ENCODE assay signal across 23 cellular contexts in genomic region chr18:32566960-32567359, GRCh38.
DNase-seq lines count a peak whose midpoint lies in the region; ATAC-seq and TF ChIP-seq lines count a peak whose summit lies in the region.
"Had no signal": no experiment of that assay in that cellular context is flagged by ENCODE, and none has a peak within 500 bp of the region (broad histone marks: within the 10 kb centered on the region; RNA-seq: fewer than 3 reads in every experiment).

No MANE protein-coding gene starts in this region.

- intact Hi-C loops in colonic mucosa (cut with DNase I) (no loop called here), esophagus muscularis mucosa (cut with DNase I) (no loop called here), mucosa of descending colon (cut with DNase I, micrococcal nuclease) (no loop called here)

- DNase-seq in colonic mucosa = peak; percentile 22
- DNase-seq in esophagus muscularis mucosa (ENCODE audit: extremely low spot score) = peak; percentile 34
- DNase-seq in mucosa of descending colon = no peak
- DNase-seq in activated CD8-positive, alpha-beta memory T cell treated with anti-CD3 and anti-CD28 coated beads for 24 hours = no peak
- no peak for DNase-seq in NCI-H226
- DNase-seq: 8988T; ACHN; BE2C; C1 segment of cervical spinal cord; CD4-positive, alpha-beta memory T cell; CD4-positive, CD25-positive, alpha-beta regulatory T cell; CD8-positive, alpha-beta memory T cell; COR-L47; DMS 273 treated with DMSO at 0.1 percent for 48 hours; DMS153; DMS53; DMS79; DND-41; EL; GDM1 had no signal

- H3K9me3 ChIP-seq in colonic mucosa (no peaks in the 10 kb centered on the region), esophagus muscularis mucosa (no peaks in the 10 kb centered on the region), mucosa of descending colon (no peaks in the 10 kb centered on the region)
- H3K9me3 ChIP-seq: BE2C, BLaER1 had no signal

- H3K36me3 ChIP-seq in colonic mucosa (no peaks in the 10 kb centered on the region), esophagus muscularis mucosa (no peaks in the 10 kb centered on the region), mucosa of descending colon (ENCODE audit: low read depth) (no peaks in the 10 kb centered on the region)
- H3K36me3 ChIP-seq: BE2C, BLaER1 had no signal

- H3K9ac ChIP-seq in colonic mucosa (ENCODE audit: low read depth in 2 of 2, low read length in 2 of 2) = no peak overlapping the region
- H3K9ac ChIP-seq: BLaER1 had no signal

- 56% methylated on average over 3 of the region's 3 CpGs for WGBS in esophagus muscularis mucosa

- H3K27me3 ChIP-seq in colonic mucosa (no peaks in the 10 kb centered on the region), esophagus muscularis mucosa (no peaks in the 10 kb centered on the region)
- H3K27me3 ChIP-seq: BE2C, BLaER1 had no signal

- H3K4me1 ChIP-seq in colonic mucosa = no peaks in the 10 kb centered on the region
- no peaks in the 10 kb centered on the region for H3K4me1 ChIP-seq in esophagus muscularis mucosa
- H3K4me1 ChIP-seq in mucosa of descending colon (ENCODE audit: low read depth) = no peaks in the 10 kb centered on the region
- H3K4me1 ChIP-seq: BE2C, BLaER1 had no signal

- peak; percentile 50 for ATAC-seq in mucosa of descending colon
- no peak for ATAC-seq in GM18505 (IDR thresholded peaks at IDR 0.05; ENCODE audit: unreplicated experiment)
- ATAC-seq: GM12878 had no signal

- H3K27ac ChIP-seq in colonic mucosa (no peak overlapping the region), esophagus muscularis mucosa (replicated peaks in 1 of 4) (no peak overlapping the region)
- H3K27ac ChIP-seq: BLaER1 had no signal

- TF ChIP-seq POLR2A in esophagus muscularis mucosa (IDR thresholded peaks at IDR 0.05; ENCODE audit: low read depth) (no peak), GM18505 (IDR thresholded peaks at IDR 0.05; ENCODE audit: borderline replicate concordance, extremely low read depth, insufficient read depth, insufficient read length) (no peak)

- TF ChIP-seq CTCF in colonic mucosa (IDR thresholded peaks at IDR 0.05) (no peak), esophagus muscularis mucosa (IDR thresholded peaks at IDR 0.05) (no peak), mucosa of descending colon (IDR thresholded peaks at IDR 0.05) (no peak)

- no peak for TF ChIP-seq EP300 in esophagus muscularis mucosa (IDR thresholded peaks at IDR 0.05)

- no peak overlapping the region for H3K4me3 ChIP-seq in colonic mucosa
- no peak overlapping the region for H3K4me3 ChIP-seq in esophagus muscularis mucosa
- H3K4me3 ChIP-seq in mucosa of descending colon = no peak overlapping the region
- H3K4me3 ChIP-seq: BLaER1, GM12878 had no signal

Comparison
In these comparisons a context has a peak if more than half of its experiments do, and no peak if none do; other contexts are left out.
1. DNase-seq: peak in colonic mucosa (single experiment) and esophagus muscularis mucosa (single experiment); none in mucosa of descending colon (0 of 3), activated CD8-positive, alpha-beta memory T cell treated with anti-CD3 and anti-CD28 coated beads for 24 hours (single experiment) and NCI-H226 (single experiment).